ENCODE assay signal across 11 cellular contexts in the genomic region with DNA sequence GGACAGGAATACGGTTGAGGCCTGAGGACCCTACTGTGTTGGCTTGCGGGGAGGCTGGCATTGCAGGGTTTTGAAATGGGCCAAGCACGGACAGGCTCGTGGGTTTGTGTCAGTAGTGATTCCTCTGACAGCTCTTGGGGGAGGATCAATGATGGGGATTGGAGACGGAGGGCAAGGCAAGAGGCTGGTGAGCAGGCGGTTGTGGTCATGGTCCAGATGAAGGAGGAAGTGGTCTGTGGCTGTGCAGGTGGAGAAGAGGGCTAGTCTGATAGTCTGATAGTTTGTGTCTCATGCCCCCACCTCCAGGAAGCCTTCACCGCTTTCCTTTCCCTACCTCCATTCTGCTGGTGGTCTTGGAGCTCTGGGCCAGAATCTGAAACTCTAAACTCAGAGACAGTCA. TPM values are rescaled to one million over a fixed set of nuclear protein-coding genes. Genes with fewer than 3 reads are reported as not detected.
DNase-seq lines count a peak whose midpoint lies in the region; ATAC-seq, FAIRE-seq and TF ChIP-seq lines count a peak whose summit lies in the region.
"Had no signal": no experiment of that assay in that cellular context is flagged by ENCODE, and none has a peak within 500 bp of the region (broad histone marks: within the 10 kb centered on the region; RNA-seq: fewer than 3 reads in every experiment).

No MANE protein-coding gene starts in this region.

- SMC1A ChIA-PET in GM12878 (lab: Charles Lee; ENCODE audit: uncharacterized antibody, unreplicated experiment), result interaction anchor here (1.1 to 3.5 kb wide), 4 partner anchors 8 to 56 kb away, joined by 3 to 20 read pairs (median 4); no protein-coding TSS in a partner anchor

- H3K4me1 Mint-ChIP-seq in natural killer cell, result peaks cover 33 to 61% of the 10 kb centered on the region in 2 donors

- H3K27ac Mint-ChIP-seq in natural killer cell, result peak overlapping the region; percentile 90 to 96

- DNase-seq in CD1c-positive myeloid dendritic cell (ENCODE audit: extremely low spot score) (peak; percentile 46), IMR-90 (no peak), GM12878 (ENCODE audit: low read depth, low spot score) (peak; percentile 58), natural killer cell (no peak), AML-193 (lab: John Stamatoyannopoulos, UW) (no peak)
- DNase-seq in stimulated activated CD4-positive, alpha-beta T cell treated with anti-CD3 and anti-CD28 coated beads, Interleukin-1b, Interleukin-23, amount 100 ng/mL, for 48 hours, result no peak
- no peak for DNase-seq in activated naive CD4-positive, alpha-beta T cell (lab: John Stamatoyannopoulos, UW)
- DNase-seq: central memory CD4-positive, alpha-beta T cell had no signal

- no peak overlapping the region for H2BK20ac ChIP-seq in IMR-90 (ENCODE audit: low read depth, low read length)

- RAD21 ChIA-PET in GM12878 (lab: Charles Lee; ENCODE audit: unreplicated experiment), result interaction anchor here (0.8 to 2.4 kb wide), 3 partner anchors 23 to 101 kb away, joined by 6 to 9 read pairs (median 7); a partner anchor contains a TSS

- peak overlapping the region; percentile 86 for H3K4me3 Mint-ChIP-seq in natural killer cell

- peaks cover 1% of the 10 kb centered on the region; the same call in 1 of the 2 replicates for H3K36me3 ChIP-seq in IMR-90 (ENCODE audit: control insufficient read depth, insufficient read depth, low read length)
- H3K36me3 ChIP-seq in GM12878 (ENCODE audit: control insufficient read depth in 2 of 2, insufficient read depth in 2 of 2, low read length in 1 of 2), result no peaks in the 10 kb centered on the region
- H3K36me3 ChIP-seq: HAP-1 had no signal

- H4K20me1 ChIP-seq in IMR-90 (ENCODE audit: insufficient read depth, low read length) (peaks cover 70% of the 10 kb centered on the region), GM12878 (ENCODE audit: control insufficient read depth, insufficient read depth) (no peaks in the 10 kb centered on the region)

- H2AK5ac ChIP-seq in IMR-90 (ENCODE audit: low read depth, low read length), result peak overlapping the region; percentile 97

- no peak overlapping the region for H2BK15ac ChIP-seq in IMR-90 (ENCODE audit: low read depth, low read length)

- H3K27me3 ChIP-seq in IMR-90 (ENCODE audit: control insufficient read depth, insufficient read depth, low read length) (no peaks in the 10 kb centered on the region), GM12878 (replicated peaks in 1 of 2; ENCODE audit: control insufficient read depth in 2 of 2, insufficient read depth in 2 of 2, low read length in 1 of 2) (no peaks in the 10 kb centered on the region)

- peaks cover 34% of the 10 kb centered on the region for H3K9me1 ChIP-seq in IMR-90 (ENCODE audit: insufficient read depth, low read length)

- CTCF ChIA-PET in IMR-90 (lab: Yijun Ruan, JAX), result no interaction called here
- CTCF ChIA-PET in GM12878 (lab: Yijun Ruan, JAX), result interaction anchor here (0.8 to 3.9 kb wide), 7 partner anchors 10 to 153 kb away, joined by 3 to 23 read pairs (median 3); no protein-coding TSS in a partner anchor

- 0 out of 2 replicates have a peak overlapping the region, but pooled peaks have one; percentile 35 for H4K91ac ChIP-seq in IMR-90 (ENCODE audit: insufficient read depth, low read depth, low read length)

- 0 out of 4 replicates have a peak, but pooled peaks have one; percentile 29 to 59 for TF ChIP-seq EP300 in GM12878 (IDR thresholded peaks at IDR 0.05; ENCODE audit: borderline replicate concordance in 1 of 2, control insufficient read depth in 1 of 2, low read depth in 2 of 2, low read length in 2 of 2)

- peak overlapping the region; percentile 57 for H2BK120ac ChIP-seq in IMR-90 (ENCODE audit: low read depth, low read length)

- H3K4me1 ChIP-seq in IMR-90 (ENCODE audit: control insufficient read depth, insufficient read depth, low read length) (peaks cover 26% of the 10 kb centered on the region), GM12878 (ENCODE audit: control insufficient read depth, insufficient read depth, low read length) (peaks cover 38% of the 10 kb centered on the region)

- peak overlapping the region; percentile 99 for H3K4me2 ChIP-seq in IMR-90 (ENCODE audit: low read depth, low read length)
- peak overlapping the region; percentile 99 for H3K4me2 ChIP-seq in GM12878 (ENCODE audit: control insufficient read depth, insufficient read depth)

- dilution Hi-C loops in IMR-90 (cut with HindIII; ENCODE audit: low sequenced_read_pairs, unreplicated experiment), result no loop called here

- intact Hi-C loops in IMR-90 (cut with micrococcal nuclease), result loop anchor here (2.0 kb wide), 1 partner anchor 90 kb away; no protein-coding TSS in a partner anchor
- intact Hi-C loops in GM12878 (cut with micrococcal nuclease; ENCODE audit: unreplicated experiment), result loop anchor here (2.0 to 5.0 kb wide), 3 partner anchors 56 to 193 kb away; a partner anchor contains a TSS
- intact Hi-C loops in natural killer cell (cut with micrococcal nuclease), result loop anchor here (10.0 kb wide), 1 partner anchor 110 kb away; a partner anchor contains a TSS

- TF ChIP-seq CTCF in IMR-90 (conservative IDR thresholded peaks at IDR 0.05; ENCODE audit: low read depth, low read length), result no peak
- no peak for TF ChIP-seq CTCF in GM12878 (IDR thresholded peaks at IDR 0.05 in 2 of 3, conservative IDR thresholded peaks at IDR 0.05 in 1 of 3; ENCODE audit: control insufficient read depth in 2 of 3, extremely low read depth in 1 of 3, insufficient read depth in 1 of 3, low read depth in 3 of 3, low read length in 3 of 3)
- no peak for TF ChIP-seq CTCF in natural killer cell (IDR thresholded peaks at IDR 0.05)

- in situ Hi-C loops in IMR-90 (cut with MboI; ENCODE audit: low sequenced_read_pairs) (no loop called here), GM12878 (cut with MboI) (no loop called here)

- no peaks in the 10 kb centered on the region for H3K36me3 Mint-ChIP-seq in natural killer cell

- H3K27me3 Mint-ChIP-seq in natural killer cell (ENCODE audit: low read depth in 2 of 2), result no peaks in the 10 kb centered on the region

- no peaks in the 10 kb centered on the region for H3K9me3 Mint-ChIP-seq in natural killer cell

- BruUV-seq in IMR-90 (replicated peaks; lab: Mats Ljungman, UMichigan) (no TSS peak), GM12878 (replicated peaks; lab: Mats Ljungman, UMichigan) (no TSS peak)

- no peak for TF ChIP-seq POLR2A in IMR-90 (IDR thresholded peaks at IDR 0.05; ENCODE audit: low read depth, low read length)
- TF ChIP-seq POLR2A in GM12878 (IDR thresholded peaks at IDR 0.05; ENCODE audit: low read depth, low read length), result no peak

- H3K56ac ChIP-seq in IMR-90 (ENCODE audit: extremely low read depth, insufficient read depth, low read length), result no peak overlapping the region; the same call in 1 of the 2 replicates

- H3K79me2 ChIP-seq in GM12878 (ENCODE audit: control insufficient read depth, insufficient read depth, low read length), result peaks cover 2% of the 10 kb centered on the region

- H3K27ac ChIP-seq in IMR-90 (ENCODE audit: insufficient read depth, low read length), result peak overlapping the region; percentile 68
- H3K27ac ChIP-seq in GM12878 (ENCODE audit: control insufficient read depth, insufficient read depth), result no peak overlapping the region
- H3K27ac ChIP-seq: SK-N-MC had no signal

- peak overlapping the region; percentile 79 for H3K14ac ChIP-seq in IMR-90 (replicated peaks; ENCODE audit: low read depth, low read length)

- H3K9me3 ChIP-seq in IMR-90 (ENCODE audit: control insufficient read depth, insufficient read depth, low read length) (no peaks in the 10 kb centered on the region), GM12878 (replicated peaks; ENCODE audit: control insufficient read depth, insufficient read depth, low read length) (no peaks in the 10 kb centered on the region)
- H3K9me3 ChIP-seq: HAP-1 had no signal

- peak overlapping the region; percentile 57 for H2BK5ac ChIP-seq in IMR-90 (ENCODE audit: low read depth, low read length, poor library complexity, severe bottlenecking)

- peaks cover 3 to 69% of the 10 kb centered on the region in 2 experiments; a peak in 3 of 4 replicates for H3K79me1 ChIP-seq in IMR-90 (ENCODE audit: low read depth in 1 of 2, low read length in 2 of 2)

- H3K9ac ChIP-seq in IMR-90 (ENCODE audit: low read depth, low read length) (peak overlapping the region; percentile 20), GM12878 (ENCODE audit: control insufficient read depth, insufficient read depth, low read length) (0 out of 2 replicates have a peak overlapping the region, but pooled peaks have one; percentile 6)

- H3K4me3 ChIP-seq in IMR-90 (ENCODE audit: insufficient read depth, low read depth, low read length) (no peak overlapping the region), GM12878 (no peak overlapping the region)
- H3K4me3 ChIP-seq: HAP-1, SK-N-MC had no signal

- POLR2A ChIA-PET in IMR-90 (lab: Charles Lee; ENCODE audit: unreplicated experiment), result interaction anchor here (0.5 kb wide), 1 partner anchor 107 kb away, joined by 5 read pairs; no protein-coding TSS in a partner anchor
- POLR2A ChIA-PET in GM12878 (lab: Charles Lee), result interaction anchor here (2.1 to 5.4 kb wide), 2 partner anchors 10 to 25 kb away, joined by 10 to 69 read pairs; a partner anchor contains a TSS

- TF ChIP-seq RAD21 in IMR-90 (IDR thresholded peaks at IDR 0.05; ENCODE audit: low read length) (no peak), GM12878 (IDR thresholded peaks at IDR 0.05; ENCODE audit: insufficient read depth, low read depth, low read length) (no peak)

- H3K18ac ChIP-seq in IMR-90 (ENCODE audit: low read depth, low read length), result peak overlapping the region; percentile 53

- H4K5ac ChIP-seq in IMR-90 (ENCODE audit: low read depth, low read length), result peak overlapping the region; percentile 79; the same call in 1 of the 2 replicates

- ATAC-seq in IMR-90 (ENCODE audit: low read depth) (no peak), GM12878 (peak; percentile 68), natural killer cell (peak in 1 of 3 donors; percentile 6), GM18502 (IDR thresholded peaks at IDR 0.05; ENCODE audit: poor library complexity, unreplicated experiment) (no peak)

- WGBS in IMR-90 (ENCODE audit: extremely low coverage in 2 of 2, insufficient read length in 1 of 2), 2 experiments, result 100% methylated on average over 3 of the region's 7 CpGs; no CpG with 5 or more reads in 1 of the 2 experiments
- 37% methylated on average over 7 of the region's 7 CpGs for WGBS in GM12878 (ENCODE audit: insufficient coverage, insufficient replicate concordance, low lambda C conversion rate, missing lambda C conversion rate)

- peak overlapping the region in 1 of 2 experiments; percentile 36; a peak in 1 of 4 replicates for H4K8ac ChIP-seq in IMR-90 (ENCODE audit: low read depth in 2 of 2, low read length in 2 of 2)

- peak; percentile 72 for FAIRE-seq in GM12878 (lab: Jason Lieb, UNC)

- peak overlapping the region; percentile 85 for H3K4ac ChIP-seq in IMR-90 (ENCODE audit: low read depth, low read length)

- H3K23ac ChIP-seq in IMR-90 (ENCODE audit: low read depth, low read length), result peak overlapping the region; percentile 80

- peak overlapping the region; percentile 26 for H2AFZ ChIP-seq in IMR-90 (replicated peaks; ENCODE audit: low read length, poor library complexity)
- H2AFZ ChIP-seq in GM12878 (ENCODE audit: control insufficient read depth, low read depth, low read length), result no peak overlapping the region

- H2AK9ac ChIP-seq in IMR-90 (replicated peaks; ENCODE audit: low read depth, low read length, poor library complexity), result peak overlapping the region; percentile 70

RNA-seq across cellular contexts. Expression of a gene that starts 3.0 kb away (rescaled TPM):
- total RNA-seq in IMR-90 (2012; rRNA removed) (18.3 and 24.2 TPM in 2 replicates), GM12878 (2014; rRNA removed) (1.0 and 1.1 TPM in 2 replicates), GM12878 (2014; rRNA removed; fragmentation: Illumina TruSeq; extraction: Trizol) (0.54 and 0.88 TPM in 2 replicates), GM12878 (2021) (0.87 and 1.4 TPM in 2 replicates), natural killer cell (100 to 1,000 TPM; 168 to 215 (median 187) TPM)
- polyA plus RNA-seq in IMR-90 (2012; rRNA removed) (25.9 and 29.5 TPM in 2 replicates), GM12878 (2011; rRNA removed) (1.9 and 2.3 TPM in 2 replicates), GM12878 (2014; fragmentation: Illumina TruSeq; extraction: Trizol) (0.57 and 0.81 TPM in 2 replicates), GM12878 (2014; fragmentation: Nextera tagmentation; extraction: Ambion mirVana) (under 1 TPM in 1 of 2 experiments, not detected in 1; 0.22 TPM), GM12878 (2014; rRNA removed) (1.0 and 1.3 TPM in 2 replicates), GM12878 (2016; fragmentation: Nextera tagmentation; extraction: Ambion mirVana) (under 1 TPM; 0.32 to 0.78 TPM)
- polyA plus RNA-seq in IMR-90 (2012; cell fraction: cytosol; rRNA removed), result 31.9 and 44.3 TPM in 2 replicates
- 60.3 and 64.4 TPM in 2 replicates for polyA plus RNA-seq in IMR-90 (2012; cell fraction: nucleus; rRNA removed; ENCODE audit: low replicate concordance)
- 6.2 and 10.1 TPM in 2 replicates for total RNA-seq in GM12878 (2013; cell fraction: nucleolus; rRNA removed)
- 0.91 TPM for polyA plus RNA-seq in GM12878 (2011; ENCODE audit: low read depth)
- 2.7 and 3.2 TPM in 2 replicates for polyA plus RNA-seq in GM12878 (2011; cell fraction: cytosol; rRNA removed)
- 1.8 TPM in 2 replicates for polyA plus RNA-seq in GM12878 (2011; cell fraction: nucleus; rRNA removed)
- polyA plus RNA-seq in GM12878 (2012), result 2.4 and 4.9 TPM in 2 replicates
- polyA minus RNA-seq in GM12878 (2011; rRNA and poly(A)+ RNA removed), result 0.80 and 1.8 TPM in 2 replicates
- polyA minus RNA-seq in GM12878 (2011; cell fraction: cytosol; rRNA and poly(A)+ RNA removed), result 0.62 and 2.9 TPM in 2 replicates
- 2.2 and 2.4 TPM in 2 replicates for polyA minus RNA-seq in GM12878 (2011; cell fraction: nucleus; rRNA and poly(A)+ RNA removed)

RNA-seq across cellular contexts. Expression of a gene that starts 23.2 kb away (rescaled TPM):
- total RNA-seq in IMR-90 (2012; rRNA removed) (3.9 and 6.1 TPM in 2 replicates), GM12878 (2014; rRNA removed) (17.3 and 20.3 TPM in 2 replicates), GM12878 (2014; rRNA removed; fragmentation: Illumina TruSeq; extraction: Trizol) (11.7 and 13.5 TPM in 2 replicates), GM12878 (2021) (16.7 and 23.2 TPM in 2 replicates), natural killer cell (100 to 1,000 TPM; 137 to 167 (median 145) TPM)
- polyA plus RNA-seq in IMR-90 (2012; rRNA removed) (10.3 TPM in 2 replicates), GM12878 (2011; rRNA removed) (25.3 and 42.2 TPM in 2 replicates), GM12878 (2014; fragmentation: Illumina TruSeq; extraction: Trizol) (14.2 and 18.9 TPM in 2 replicates), GM12878 (2014; fragmentation: Nextera tagmentation; extraction: Ambion mirVana) (under 1 TPM; 0.15 to 0.27 TPM), GM12878 (2014; rRNA removed) (28.1 and 30.7 TPM in 2 replicates), GM12878 (2016; fragmentation: Nextera tagmentation; extraction: Ambion mirVana) (10 to 100 TPM; 10.0 to 12.6 TPM)
- 2.1 and 4.1 TPM in 2 replicates for polyA plus RNA-seq in IMR-90 (2012; cell fraction: cytosol; rRNA removed)
- 109 and 145 TPM in 2 replicates for polyA plus RNA-seq in IMR-90 (2012; cell fraction: nucleus; rRNA removed; ENCODE audit: low replicate concordance)
- total RNA-seq in GM12878 (2013; cell fraction: nucleolus; rRNA removed), result 187 and 240 TPM in 2 replicates
- polyA plus RNA-seq in GM12878 (2011; ENCODE audit: low read depth), result 14.0 TPM
- polyA plus RNA-seq in GM12878 (2011; cell fraction: cytosol; rRNA removed), result 37.1 and 42.6 TPM in 2 replicates
- polyA plus RNA-seq in GM12878 (2011; cell fraction: nucleus; rRNA removed), result 377 and 471 TPM in 2 replicates
- polyA plus RNA-seq in GM12878 (2012), result 37.9 and 41.3 TPM in 2 replicates
- 69.2 and 114 TPM in 2 replicates for polyA minus RNA-seq in GM12878 (2011; rRNA and poly(A)+ RNA removed)
- 15.9 and 17.0 TPM in 2 replicates for polyA minus RNA-seq in GM12878 (2011; cell fraction: cytosol; rRNA and poly(A)+ RNA removed)
- 122 and 142 TPM in 2 replicates for polyA minus RNA-seq in GM12878 (2011; cell fraction: nucleus; rRNA and poly(A)+ RNA removed)

Comparison
In these comparisons a context has a peak if more than half of its experiments do, and no peak if none do; other contexts are left out.
1. DNase-seq: peak in CD1c-positive myeloid dendritic cell (single experiment) and GM12878 (single experiment); none in IMR-90 (single experiment), natural killer cell (single experiment), stimulated activated CD4-positive, alpha-beta T cell treated with anti-CD3 and anti-CD28 coated beads, Interleukin-1b, Interleukin-23, amount 100 ng/mL, for 48 hours (single experiment), activated naive CD4-positive, alpha-beta T cell (0 of 4) and AML-193 (0 of 2).